ENCODE assay signal across 8 cellular contexts in the genomic region with DNA sequence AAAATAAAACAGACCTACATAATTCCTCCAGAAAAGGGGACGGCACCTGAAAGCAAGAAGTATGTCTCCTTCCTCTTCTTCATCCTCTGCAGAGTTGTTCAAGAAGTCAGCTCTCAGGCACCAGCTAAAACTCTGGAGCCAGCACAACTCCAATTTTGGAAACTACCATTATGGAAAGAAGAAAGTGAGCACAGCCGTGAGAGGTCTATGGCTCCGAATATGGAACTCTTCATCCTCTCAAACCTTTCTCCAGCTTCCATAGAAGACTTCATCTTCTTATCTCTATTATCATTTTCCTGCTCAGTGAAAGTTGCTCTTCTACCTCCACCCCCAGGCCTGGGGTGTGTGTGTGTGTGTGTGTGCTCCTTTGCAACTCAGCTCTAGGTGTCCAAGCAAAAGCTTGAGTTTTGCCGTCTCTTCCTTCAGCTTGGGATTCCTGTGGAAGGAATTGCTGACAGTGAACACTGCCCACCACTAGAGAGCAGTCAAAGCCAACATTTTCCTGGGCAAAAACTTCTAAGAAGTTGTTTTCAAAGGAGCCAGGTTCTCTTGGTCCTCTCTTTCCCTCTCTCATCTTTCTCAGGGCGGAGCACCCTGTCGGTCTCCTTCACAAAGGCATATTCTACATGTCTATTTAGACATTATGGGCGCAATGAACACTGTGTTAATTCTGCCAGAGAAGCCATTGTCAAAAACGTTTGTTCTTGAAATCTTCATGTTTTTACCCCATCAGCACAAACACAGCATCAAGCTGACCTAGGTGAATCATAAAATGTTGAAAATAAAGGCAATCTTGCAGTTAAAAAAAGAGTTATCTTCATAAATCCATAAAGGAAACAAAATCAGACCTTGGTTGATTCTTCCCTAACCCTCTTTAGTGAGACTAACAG.
A peak's percentile ranks its signal among the peaks of the same experiment; 100 is the strongest.
DNase-seq lines count a peak whose midpoint lies in the region; ATAC-seq and TF ChIP-seq lines count a peak whose summit lies in the region.

No MANE protein-coding gene starts in this region.

- H3K27me3 Mint-ChIP-seq in memory B cell, result no peaks in the 10 kb centered on the region

- H3K36me3 ChIP-seq in OCI-LY7 (ENCODE audit: insufficient read depth, low read length), result no peaks in the 10 kb centered on the region

- POLR2A ChIA-PET in OCI-LY7 (lab: Charles Lee), result interaction anchor here (0.6 to 0.9 kb wide), 3 partner anchors 48 to 1398 kb away, joined by 3 read pairs; no protein-coding TSS in a partner anchor

- DNase-seq in DMS114 treated with DMSO at 0.1 percent for 48 hours (lab: John Stamatoyannopoulos, UW; ENCODE audit: unreplicated experiment) (peak; percentile 49), HL-60 (ENCODE audit: low read depth in 1 of 2, low spot score in 1 of 2) (peak in 1 of 2 experiments; percentile 1), OCI-LY7 (ENCODE audit: low spot score) (peak; percentile 22), dorsolateral prefrontal cortex (peak in 8 of 10 donors; percentile 30 to 57 (median 40)), memory B cell (ENCODE audit: low spot score in 2 of 2) (no peak), CD1c-positive myeloid dendritic cell (ENCODE audit: extremely low spot score) (no peak)

- no peaks in the 10 kb centered on the region for H4K20me1 ChIP-seq in OCI-LY7 (ENCODE audit: insufficient read depth, low read length)

- no peaks in the 10 kb centered on the region for H3K9me3 Mint-ChIP-seq in memory B cell

- H3K36me3 Mint-ChIP-seq in memory B cell, result no peaks in the 10 kb centered on the region

- intact Hi-C loops in OCI-LY7 (cut with micrococcal nuclease; ENCODE audit: unreplicated experiment) (no loop called here), dorsolateral prefrontal cortex (cut with DNase I) (loop anchor here (2.0 to 10.0 kb wide), 6 partner anchors 159 to 796 kb away; a partner anchor contains a TSS)

- H3K9me3 ChIP-seq in OCI-LY7 (ENCODE audit: low read length), result no peaks in the 10 kb centered on the region

- no TSS peak for BruUV-seq in OCI-LY7 (replicated peaks; lab: Mats Ljungman, UMichigan)

- no peak overlapping the region for H3K4me2 ChIP-seq in OCI-LY7 (ENCODE audit: low read length)

- no peaks in the 10 kb centered on the region for H3K9me2 ChIP-seq in OCI-LY7 (ENCODE audit: insufficient read depth, low read length)

- TF ChIP-seq CTCF in HL-60 (IDR thresholded peaks at IDR 0.05; ENCODE audit: insufficient read depth, low read length) (peak; percentile 22), OCI-LY7 (conservative IDR thresholded peaks at IDR 0.05; ENCODE audit: low read length) (peak; percentile 76), dorsolateral prefrontal cortex (IDR thresholded peaks at IDR 0.05 in 54 of 56, conservative IDR thresholded peaks at IDR 0.05 in 2 of 56; ENCODE audit: low read depth in 1 of 56, partially characterized antibody in 56 of 56) (peak; percentile 53 to 91 (median 82))

- CTCF ChIA-PET in OCI-LY7 (lab: Charles Lee; ENCODE audit: unreplicated experiment), result no interaction called here

- H3K4me3 Mint-ChIP-seq in memory B cell, result no peak overlapping the region

- H3K4me3 ChIP-seq in HL-60 (replicated peaks; ENCODE audit: insufficient read depth, low read length) (no peak overlapping the region), OCI-LY7 (ENCODE audit: low read depth, low read length, poor library complexity, severe bottlenecking) (no peak overlapping the region), dorsolateral prefrontal cortex (peak overlapping the region in 54 of 59 donors; percentile 2 to 58 (median 35))

- no peaks in the 10 kb centered on the region for H3K79me2 ChIP-seq in OCI-LY7 (ENCODE audit: insufficient read depth, low read depth, low read length)

- H3K27ac Mint-ChIP-seq in memory B cell, result peak overlapping the region; percentile 7

- no peaks in the 10 kb centered on the region for H3K4me1 Mint-ChIP-seq in memory B cell

- H3K4me1 ChIP-seq in OCI-LY7 (ENCODE audit: insufficient read depth, low read length, poor library complexity, severe bottlenecking), result no peaks in the 10 kb centered on the region

- no peaks in the 10 kb centered on the region for H3K27me3 ChIP-seq in HL-60 (ENCODE audit: insufficient read depth, poor library complexity, severe bottlenecking)
- H3K27me3 ChIP-seq in dorsolateral prefrontal cortex, result no peaks in the 10 kb centered on the region

- no peak for ATAC-seq in memory B cell (ENCODE audit: low read depth)
- ATAC-seq in HG02759 (IDR thresholded peaks at IDR 0.05; ENCODE audit: unreplicated experiment), result no peak
- no peak for ATAC-seq in HG03175 (IDR thresholded peaks at IDR 0.05; ENCODE audit: unreplicated experiment)

- H3K27ac ChIP-seq in HL-60 (replicated peaks) (no peak overlapping the region), OCI-LY7 (ENCODE audit: low read depth, low read length, poor library complexity, severe bottlenecking) (no peak overlapping the region), dorsolateral prefrontal cortex (peak overlapping the region in 46 of 59 donors; percentile 5 to 94 (median 58))

- no peak overlapping the region; the same call in 1 of the 2 replicates for H2AFZ ChIP-seq in OCI-LY7 (ENCODE audit: low read length)

Comparison
In these comparisons a context has a peak if more than half of its experiments do, and no peak if none do; other contexts are left out.
1. DNase-seq: peak in DMS114 treated with DMSO at 0.1 percent for 48 hours (single experiment), OCI-LY7 (single experiment) and dorsolateral prefrontal cortex (8 of 10); none in memory B cell (0 of 2) and CD1c-positive myeloid dendritic cell (single experiment).
2. H3K27ac ChIP-seq: peak in dorsolateral prefrontal cortex (46 of 59); none in HL-60 (single experiment) and OCI-LY7 (single experiment).
3. H3K4me3 ChIP-seq: peak in dorsolateral prefrontal cortex (54 of 59); none in HL-60 (single experiment) and OCI-LY7 (single experiment).
4. CTCF ChIP-seq: peak in every context shown above with its lines; median percentile 82 in dorsolateral prefrontal cortex; 76 in OCI-LY7; 22 in HL-60.